In the genomic region with DNA sequence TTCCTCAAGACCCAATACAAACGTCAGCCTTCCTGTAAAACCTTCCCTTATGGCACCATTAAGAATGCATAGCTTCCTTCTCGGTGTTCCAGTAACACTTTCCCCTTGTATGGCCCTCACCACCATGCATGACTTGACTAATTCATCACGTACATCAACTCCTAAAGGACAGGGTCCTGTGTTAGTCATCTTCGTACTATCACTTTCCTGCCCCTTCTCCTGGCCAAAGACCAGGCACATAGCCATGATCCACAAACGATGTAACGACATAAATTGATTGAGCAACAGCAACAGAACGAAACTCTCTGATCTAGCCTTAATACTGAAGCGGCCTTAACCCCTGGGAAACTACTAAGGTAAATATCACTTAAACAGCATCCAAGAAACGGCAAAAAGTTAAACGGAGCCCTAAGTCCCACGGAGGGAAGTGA, we compare ENCODE assay signal across 8 cellular contexts. TPM values are rescaled to one million over a fixed set of nuclear protein-coding genes. Genes with fewer than 3 reads are reported as not detected.
A peak's percentile ranks its signal among the peaks of the same experiment; 100 is the strongest.
DNase-seq lines count a peak whose midpoint lies in the region; ATAC-seq, FAIRE-seq and TF ChIP-seq lines count a peak whose summit lies in the region.

No MANE protein-coding gene starts in this region.

- intact Hi-C loops in endothelial cell of umbilical vein (cut with micrococcal nuclease), result loop anchor here (5.0 kb wide), 1 partner anchor 118 kb away; a partner anchor contains a TSS

- H3K9me1 ChIP-seq in endothelial cell of umbilical vein (replicated peaks; ENCODE audit: control insufficient read depth, extremely low read depth, insufficient read depth, low read length), result no peaks in the 10 kb centered on the region

- peaks cover 14% of the 10 kb centered on the region for H3K4me1 ChIP-seq in endothelial cell of umbilical vein (ENCODE audit: control insufficient read depth, extremely low read depth, insufficient read depth, low read length)

- POLR2A ChIA-PET in endothelial cell of umbilical vein (lab: Charles Lee), result interaction anchor here (0.6 kb wide), 1 partner anchor 10 kb away, joined by 8 read pairs; no protein-coding TSS in a partner anchor
- POLR2A ChIA-PET in naive thymus-derived CD8-positive, alpha-beta T cell (lab: Charles Lee), result interaction anchor here (0.6 to 7.8 kb wide), 6 partner anchors 11 to 1147 kb away, joined by 3 to 53 read pairs (median 5); a partner anchor contains a TSS

- H3K36me3 ChIP-seq in endothelial cell of umbilical vein (ENCODE audit: control insufficient read depth in 2 of 2, extremely low read depth in 1 of 2, insufficient read depth in 2 of 2, low read length in 2 of 2), result no peaks in the 10 kb centered on the region

- no peaks in the 10 kb centered on the region for H3K27me3 Mint-ChIP-seq in naive thymus-derived CD8-positive, alpha-beta T cell

- H3K27ac Mint-ChIP-seq in naive thymus-derived CD8-positive, alpha-beta T cell, result peak overlapping the region; percentile 84 to 100 (median 96)

- peaks cover 27 to 58% (median 52%) of the 10 kb centered on the region in 4 donors for H3K4me1 Mint-ChIP-seq in naive thymus-derived CD8-positive, alpha-beta T cell

- peaks cover 0 to 39% (median 3%) of the 10 kb centered on the region in 3 donors for H3K36me3 Mint-ChIP-seq in naive thymus-derived CD8-positive, alpha-beta T cell

- CTCF ChIA-PET in endothelial cell of umbilical vein (lab: Charles Lee), result interaction anchor here (1.2 to 2.2 kb wide), 5 partner anchors 9 to 324 kb away, joined by 3 to 16 read pairs (median 8); no protein-coding TSS in a partner anchor

- no peak for TF ChIP-seq CTCF in GM12875 (IDR thresholded peaks at IDR 0.05; ENCODE audit: borderline replicate concordance, insufficient read depth, low read depth, low read length)
- no peak for TF ChIP-seq CTCF in endothelial cell of umbilical vein (IDR thresholded peaks at IDR 0.05; ENCODE audit: extremely low read depth in 1 of 2, insufficient read depth in 1 of 2, low read depth in 1 of 2, low read length in 2 of 2)

- dilution Hi-C loops in endothelial cell of umbilical vein (cut with MboI; ENCODE audit: extremely low pct_ligation_motif_present, low sequenced_read_pairs), result no loop called here

- H3K4me3 Mint-ChIP-seq in naive thymus-derived CD8-positive, alpha-beta T cell, result peak overlapping the region; percentile 87 to 100 (median 96)

- no peaks in the 10 kb centered on the region for H3K27me3 ChIP-seq in endothelial cell of umbilical vein (ENCODE audit: control insufficient read depth in 2 of 2, insufficient read depth in 2 of 2, low read length in 2 of 2)

- H3K79me2 ChIP-seq in endothelial cell of umbilical vein (ENCODE audit: control insufficient read depth, insufficient read depth, low read length), result peaks cover 56% of the 10 kb centered on the region

- no peaks in the 10 kb centered on the region for H3K9me3 ChIP-seq in endothelial cell of umbilical vein (replicated peaks; ENCODE audit: control insufficient read depth, insufficient read depth, low read length)

- H3K9ac ChIP-seq in endothelial cell of umbilical vein (replicated peaks; ENCODE audit: extremely low read depth, insufficient read depth, low read length), result peak overlapping the region; percentile 96

- FAIRE-seq in endothelial cell of umbilical vein (lab: Jason Lieb, UNC), result no peak

- BruUV-seq in endothelial cell of umbilical vein (replicated peaks; lab: Mats Ljungman, UMichigan), result TSS peak; percentile 88

- no peak overlapping the region for H2AFZ ChIP-seq in endothelial cell of umbilical vein (ENCODE audit: low read depth, low read length)

- no peaks in the 10 kb centered on the region for H4K20me1 ChIP-seq in endothelial cell of umbilical vein (replicated peaks; ENCODE audit: control insufficient read depth, extremely low read depth, insufficient read depth, low read length)

- no peaks in the 10 kb centered on the region for H3K9me3 Mint-ChIP-seq in naive thymus-derived CD8-positive, alpha-beta T cell

- peak overlapping the region; percentile 76 for H3K4me3 ChIP-seq in GM12875 (ENCODE audit: low read depth, low read length)
- peak overlapping the region; percentile 60 to 93 (median 64) for H3K4me3 ChIP-seq in endothelial cell of umbilical vein (replicated peaks in 1 of 3; ENCODE audit: insufficient read depth in 1 of 3, low read depth in 1 of 3, low read length in 3 of 3)

- no peak for TF ChIP-seq POLR2A in endothelial cell of umbilical vein (IDR thresholded peaks at IDR 0.05; ENCODE audit: low read depth, low read length)

- DNase-seq in endothelial cell of umbilical vein (ENCODE audit: low read depth, low spot score) (peak; percentile 71), NCI-H1092 (lab: John Stamatoyannopoulos, UW) (no peak)
- no peak for DNase-seq in naive thymus-derived CD8-positive, alpha-beta T cell

- ATAC-seq in HG02852 (IDR thresholded peaks at IDR 0.05; ENCODE audit: unreplicated experiment), result peak; percentile 9
- peak; percentile 19 for ATAC-seq in SK-N-SH treated with all-trans-retinoic acid at 6 μM for 48 hours
- ATAC-seq in naive thymus-derived CD8-positive, alpha-beta T cell, result peak; percentile 1 to 4
- ATAC-seq in GM19463 (IDR thresholded peaks at IDR 0.05; ENCODE audit: unreplicated experiment), result no peak
- no peak for ATAC-seq in GM18858 (IDR thresholded peaks at IDR 0.05; ENCODE audit: unreplicated experiment)

- H3K4me2 ChIP-seq in endothelial cell of umbilical vein (ENCODE audit: insufficient read depth, low read length), result peak overlapping the region; percentile 85

- H3K27ac ChIP-seq in endothelial cell of umbilical vein (ENCODE audit: insufficient read depth, low read depth, low read length), result peak overlapping the region; percentile 80

TF ChIP-seq in SK-N-SH treated with all-trans-retinoic acid at 6 μM for 48 hours, 23 proteins besides CTCF, POLR2A, EP300 and RAD21 (continues in another document):
- TF ChIP-seq ZFP3 (CRISPR knock-in tag; IDR thresholded peaks at IDR 0.05) (no peak), ESRRG (CRISPR knock-in tag; IDR thresholded peaks at IDR 0.05) (no peak), ARNTL (CRISPR knock-in tag; IDR thresholded peaks at IDR 0.05; ENCODE audit: borderline replicate concordance, low read depth) (no peak), BACH2 (CRISPR knock-in tag; IDR thresholded peaks at IDR 0.05; ENCODE audit: borderline replicate concordance) (no peak), ZNF8 (CRISPR knock-in tag; IDR thresholded peaks at IDR 0.05) (no peak), PPARA (CRISPR knock-in tag; IDR thresholded peaks at IDR 0.05; ENCODE audit: borderline replicate concordance) (no peak), ZFP30 (CRISPR knock-in tag; IDR thresholded peaks at IDR 0.05) (no peak)

TF ChIP-seq in endothelial cell of umbilical vein, 7 proteins besides CTCF, POLR2A, EP300 and RAD21:
- TF ChIP-seq FOS (IDR thresholded peaks at IDR 0.05; ENCODE audit: borderline replicate concordance, insufficient read depth, low read length), result no peak

RNA-seq across cellular contexts. Expression of a gene that starts 0.6 kb away (rescaled TPM):
- 69.8 and 73.0 TPM in 2 replicates for total RNA-seq in endothelial cell of umbilical vein
- polyA plus RNA-seq in endothelial cell of umbilical vein, result 8.8 and 14.1 TPM in 2 replicates
- 24.1 and 28.1 TPM in 2 replicates for polyA plus RNA-seq in endothelial cell of umbilical vein (2011; cell fraction: cytosol; rRNA removed)
- polyA plus RNA-seq in endothelial cell of umbilical vein (2011; cell fraction: nucleus; rRNA removed), result 23.4 and 37.2 TPM in 2 replicates
- 53.5 and 93.2 TPM in 2 replicates for polyA plus RNA-seq in endothelial cell of umbilical vein (2012)
- polyA minus RNA-seq in endothelial cell of umbilical vein, result 13.4 and 16.3 TPM in 2 replicates
- polyA minus RNA-seq in endothelial cell of umbilical vein (2011; cell fraction: cytosol; rRNA and poly(A)+ RNA removed), result 78.7 TPM
- polyA minus RNA-seq in endothelial cell of umbilical vein (2011; cell fraction: nucleus; rRNA and poly(A)+ RNA removed), result 23.9 and 30.1 TPM in 2 replicates
- 10 to 100 TPM; 44.6 to 45.4 TPM for total RNA-seq in naive thymus-derived CD8-positive, alpha-beta T cell
- polyA plus RNA-seq in naive thymus-derived CD8-positive, alpha-beta T cell, result 10 to 100 TPM; 32.0 to 33.0 (median 32.5) TPM

RNA-seq across cellular contexts. Expression of a gene that starts 11.3 kb away (rescaled TPM):
- total RNA-seq in endothelial cell of umbilical vein, result 9.6 and 10.5 TPM in 2 replicates
- polyA plus RNA-seq in endothelial cell of umbilical vein, result 2.0 and 2.4 TPM in 2 replicates
- polyA plus RNA-seq in endothelial cell of umbilical vein (2011; cell fraction: cytosol; rRNA removed), result 4.4 and 5.0 TPM in 2 replicates
- 4.2 and 4.5 TPM in 2 replicates for polyA plus RNA-seq in endothelial cell of umbilical vein (2011; cell fraction: nucleus; rRNA removed)
- polyA plus RNA-seq in endothelial cell of umbilical vein (2012), result 8.9 and 11.9 TPM in 2 replicates
- polyA minus RNA-seq in endothelial cell of umbilical vein, result 5.0 and 6.5 TPM in 2 replicates
- polyA minus RNA-seq in endothelial cell of umbilical vein (2011; cell fraction: cytosol; rRNA and poly(A)+ RNA removed), result 9.3 TPM
- polyA minus RNA-seq in endothelial cell of umbilical vein (2011; cell fraction: nucleus; rRNA and poly(A)+ RNA removed), result 6.4 TPM in 2 replicates
- total RNA-seq in naive thymus-derived CD8-positive, alpha-beta T cell, result 100 to 1,000 TPM; 128 to 133 TPM
- 100 to 1,000 TPM; 119 to 159 (median 125) TPM for polyA plus RNA-seq in naive thymus-derived CD8-positive, alpha-beta T cell

Comparison
In these comparisons a context has a peak if more than half of its experiments do, and no peak if none do; other contexts are left out.
1. ATAC-seq: peak in HG02852 (single experiment), SK-N-SH treated with all-trans-retinoic acid at 6 μM for 48 hours (single experiment) and naive thymus-derived CD8-positive, alpha-beta T cell (2 of 2); none in GM19463 (single experiment) and GM18858 (single experiment).
2. RNA of a gene that starts 11.3 kb away (total RNA-seq): 128 to 133 TPM in naive thymus-derived CD8-positive, alpha-beta T cell; 9.6 to 10.5 TPM in endothelial cell of umbilical vein; every median in the first group is over 10 times any median in the second.